ENCODE assay signal across 15 cellular contexts in genomic region chr5:96083361-96083881, GRCh38.
DNase-seq lines count a peak whose midpoint lies in the region; ATAC-seq and TF ChIP-seq lines count a peak whose summit lies in the region.
"Had no signal": no experiment of that assay in that cellular context is flagged by ENCODE, and none has a peak within 500 bp of the region (broad histone marks: within the 10 kb centered on the region; RNA-seq: fewer than 3 reads in every experiment).

No MANE protein-coding gene starts in this region.

- H3K4me1 ChIP-seq in HUES6 (ENCODE audit: control insufficient read depth, insufficient read depth, low read length) (peaks cover 55% of the 10 kb centered on the region), osteoblast (ENCODE audit: insufficient read depth, low read length) (peaks cover 21% of the 10 kb centered on the region)
- H3K4me1 ChIP-seq: ascending aorta had no signal

- no peak for TF ChIP-seq CTCF in osteoblast (IDR thresholded peaks at IDR 0.05; ENCODE audit: extremely low read depth, low read depth, low read length)

- H3K4me2 ChIP-seq in osteoblast (ENCODE audit: insufficient read depth, low read length) = no peak overlapping the region

- no peak overlapping the region for H3K9ac ChIP-seq in HUES6 (ENCODE audit: low read length)

- H2AFZ ChIP-seq in osteoblast (ENCODE audit: low read length) = peak overlapping the region; percentile 30

- H3K9me3 ChIP-seq in HUES6 (ENCODE audit: control insufficient read depth, insufficient read depth, low read depth, low read length) (no peaks in the 10 kb centered on the region), osteoblast (ENCODE audit: low read depth, low read length) (no peaks in the 10 kb centered on the region)
- H3K9me3 ChIP-seq: ascending aorta had no signal

- H3K27ac Mint-ChIP-seq in activated T-cell treated with anti-CD3 and anti-CD28 coated beads, Interleukin-2, amount 50 U/mL, for 24 hours = peak overlapping the region; percentile 84

- no peaks in the 10 kb centered on the region for H3K9me3 Mint-ChIP-seq in activated T-cell treated with anti-CD3 and anti-CD28 coated beads, Interleukin-2, amount 50 U/mL, for 24 hours
- H3K9me3 Mint-ChIP-seq: neural crest cell had no signal

- H3K27ac ChIP-seq in HUES6 (ENCODE audit: low read depth, low read length) (peak overlapping the region; percentile 44), osteoblast (ENCODE audit: low read depth, low read length) (no peak overlapping the region)
- H3K27ac ChIP-seq: ascending aorta had no signal

- no peaks in the 10 kb centered on the region for H3K27me3 ChIP-seq in HUES6 (ENCODE audit: control insufficient read depth, insufficient read depth, low read length)
- no peaks in the 10 kb centered on the region for H3K27me3 ChIP-seq in osteoblast (ENCODE audit: insufficient read depth, low read length)
- H3K27me3 ChIP-seq: ascending aorta had no signal

- H3K4me1 Mint-ChIP-seq in activated T-cell treated with anti-CD3 and anti-CD28 coated beads, Interleukin-2, amount 50 U/mL, for 24 hours (ENCODE audit: low read depth) = peaks cover 51% of the 10 kb centered on the region

- no peaks in the 10 kb centered on the region for H3K79me2 ChIP-seq in osteoblast (ENCODE audit: insufficient read depth, low read length)

- H3K27me3 Mint-ChIP-seq in activated T-cell treated with anti-CD3 and anti-CD28 coated beads, Interleukin-2, amount 50 U/mL, for 24 hours = peaks cover 15% of the 10 kb centered on the region

- DNase-seq in activated T-cell treated with anti-CD3 and anti-CD28 coated beads, Interleukin-2, amount 50 U/mL, for 24 hours = no peak
- DNase-seq in activated T-cell treated with anti-CD3 and anti-CD28 coated beads for 4 hours (no peak), astrocyte of the hippocampus (ENCODE audit: low read depth, low spot score) (peak; percentile 21), osteoblast (ENCODE audit: insufficient read length, low spot score, missing footprints) (no peak), DMS53 treated with DMSO at 0.1 percent for 48 hours (lab: John Stamatoyannopoulos, UW; ENCODE audit: unreplicated experiment) (no peak)
- no peak for DNase-seq in stimulated activated naive CD4-positive, alpha-beta T cell (lab: John Stamatoyannopoulos, UW)
- DNase-seq: DMS79 treated with DMSO at 0.1 percent for 48 hours; NCI-H526; RPMI8226; stimulated activated naive CD4-positive, alpha-beta T cell treated with Interleukin-2 at 50 U/mL for 16 hours had no signal

- no peak for ATAC-seq in GM18873 (IDR thresholded peaks at IDR 0.05; ENCODE audit: low FRiP score, unreplicated experiment)
- ATAC-seq: HepG2 had no signal

- H3K4me3 ChIP-seq in HUES6 (ENCODE audit: low read depth, low read length) (no peak overlapping the region), osteoblast (ENCODE audit: insufficient read depth, low read length) (no peak overlapping the region)
- H3K4me3 ChIP-seq: ascending aorta had no signal

- H3K4me3 Mint-ChIP-seq in activated T-cell treated with anti-CD3 and anti-CD28 coated beads, Interleukin-2, amount 50 U/mL, for 24 hours = no peak overlapping the region
- H3K4me3 Mint-ChIP-seq: neural crest cell had no signal

- H4K20me1 ChIP-seq in osteoblast (ENCODE audit: insufficient read depth, low read length) = no peaks in the 10 kb centered on the region

- H3K36me3 ChIP-seq in HUES6 (ENCODE audit: control insufficient read depth, insufficient read depth, low read length) = no peaks in the 10 kb centered on the region
- no peaks in the 10 kb centered on the region for H3K36me3 ChIP-seq in osteoblast (ENCODE audit: insufficient read depth, low read length)
- H3K36me3 ChIP-seq: ascending aorta had no signal

- no peaks in the 10 kb centered on the region for H3K36me3 Mint-ChIP-seq in activated T-cell treated with anti-CD3 and anti-CD28 coated beads, Interleukin-2, amount 50 U/mL, for 24 hours (ENCODE audit: low read depth)
